In genomic region chr1:221839794-221840395, GRCh38 we compare ENCODE assay signal across 8 cellular contexts.
A peak's percentile ranks its signal among the peaks of the same experiment; 100 is the strongest.
DNase-seq lines count a peak whose midpoint lies in the region; ATAC-seq and TF ChIP-seq lines count a peak whose summit lies in the region.

No MANE protein-coding gene starts in this region.

- H3K4me3 Mint-ChIP-seq in GM23338 = no peak overlapping the region

- H3K9me3 ChIP-seq in skeletal muscle satellite cell (replicated peaks; ENCODE audit: low read length) = no peaks in the 10 kb centered on the region
- H3K9me3 ChIP-seq in WERI-Rb-1 (ENCODE audit: severe bottlenecking) = no peaks in the 10 kb centered on the region

- H3K4me1 ChIP-seq in skeletal muscle satellite cell (ENCODE audit: control insufficient read depth, insufficient read depth, low read length) (peaks cover 32% of the 10 kb centered on the region), GM23338 (ENCODE audit: insufficient read depth) (no peaks in the 10 kb centered on the region)

- H3K27me3 Mint-ChIP-seq in GM23338 (ENCODE audit: insufficient read depth, low read depth, poor library complexity) = peaks cover 3% of the 10 kb centered on the region

- H3K4me2 ChIP-seq in skeletal muscle satellite cell (ENCODE audit: low read length) = peak overlapping the region; percentile 39
- no peak overlapping the region for H3K4me2 ChIP-seq in GM23338

- no peaks in the 10 kb centered on the region for H3K36me3 Mint-ChIP-seq in GM23338 (ENCODE audit: low read depth)

- H3K4me1 Mint-ChIP-seq in GM23338 = peaks cover 5% of the 10 kb centered on the region; the same call in 2 of the 3 replicates

- no peaks in the 10 kb centered on the region for H3K9me2 ChIP-seq in GM23338 (ENCODE audit: insufficient read depth)

- TF ChIP-seq CTCF in epithelial cell of esophagus (IDR thresholded peaks at IDR 0.05; ENCODE audit: insufficient read depth, low read depth, low read length, missing control alignments) (no peak), WERI-Rb-1 (IDR thresholded peaks at IDR 0.05; ENCODE audit: low read depth, low read length) (no peak), GM23338 (conservative IDR thresholded peaks at IDR 0.05; ENCODE audit: low read depth in 2 of 2) (no peak)

- H3K36me3 ChIP-seq in skeletal muscle satellite cell (ENCODE audit: insufficient read depth, low read length) (no peaks in the 10 kb centered on the region), WERI-Rb-1 (no peaks in the 10 kb centered on the region), GM23338 (ENCODE audit: insufficient read depth) (no peaks in the 10 kb centered on the region)

- no peaks in the 10 kb centered on the region for H3K9me3 Mint-ChIP-seq in GM23338

- H3K4me3 ChIP-seq in epithelial cell of esophagus (ENCODE audit: low read length) (no peak overlapping the region), skeletal muscle satellite cell (ENCODE audit: low read length) (peak overlapping the region; percentile 14), WERI-Rb-1 (ENCODE audit: low read depth, low read length) (no peak overlapping the region), GM23338 (no peak overlapping the region)

- H4K20me1 ChIP-seq in GM23338 (replicated peaks; ENCODE audit: insufficient read depth) = no peaks in the 10 kb centered on the region

- H3K27ac Mint-ChIP-seq in GM23338 = no peak overlapping the region

- no peak overlapping the region for H2AFZ ChIP-seq in GM23338

- no peaks in the 10 kb centered on the region for H3K79me2 ChIP-seq in GM23338 (replicated peaks; ENCODE audit: insufficient read depth)

- no peaks in the 10 kb centered on the region for H3K27me3 ChIP-seq in skeletal muscle satellite cell (ENCODE audit: control insufficient read depth, insufficient read depth, low read length)
- H3K27me3 ChIP-seq in WERI-Rb-1 (ENCODE audit: insufficient read depth, low read depth, severe bottlenecking) = no peaks in the 10 kb centered on the region
- H3K27me3 ChIP-seq in GM23338 (ENCODE audit: insufficient read depth) = no peaks in the 10 kb centered on the region

- H3K27ac ChIP-seq in WERI-Rb-1 (no peak overlapping the region), GM23338 (ENCODE audit: low read depth) (no peak overlapping the region)

- no peaks in the 10 kb centered on the region for H3F3A ChIP-seq in GM23338 (replicated peaks; ENCODE audit: low read depth)

- H3K9ac ChIP-seq in skeletal muscle satellite cell (ENCODE audit: low read depth, low read length) = peak overlapping the region; percentile 77

- in situ Hi-C loops in ACHN (cut with HindIII; ENCODE audit: low pct_ligation_motif_present, low pct_unique_long_range_greater_than_20kb, low sequenced_read_pairs) = no loop called here

- ATAC-seq in GM19438 (IDR thresholded peaks at IDR 0.05; ENCODE audit: low read depth, unreplicated experiment) (peak; percentile 65), HG03520 (IDR thresholded peaks at IDR 0.05; ENCODE audit: unreplicated experiment) (peak; percentile 78), GM23338 (no peak)

- DNase-seq in ACHN (peak; percentile 24), epithelial cell of esophagus (ENCODE audit: low read depth) (peak; percentile 100), WERI-Rb-1 (no peak), GM23338 (ENCODE audit: low spot score) (no peak)
- peak; percentile 46 to 60 for DNase-seq in activated CD4-positive, alpha-beta T cell treated with anti-CD3 and anti-CD28 coated beads, Interleukin-2, amount 50 U/mL, for 4 hours

TF ChIP-seq in GM23338, 12 proteins besides CTCF, POLR2A, EP300 and RAD21 (continues in another document):
- no peak for TF ChIP-seq JUNB (IDR thresholded peaks at IDR 0.05; ENCODE audit: unreplicated experiment)
- TF ChIP-seq EZH2 (IDR thresholded peaks at IDR 0.05; ENCODE audit: low read depth, unreplicated experiment) = no peak
- no peak for TF ChIP-seq STAT1 (IDR thresholded peaks at IDR 0.05; ENCODE audit: unreplicated experiment)
- no peak for TF ChIP-seq ZNF331 (CRISPR knock-in tag; IDR thresholded peaks at IDR 0.05; ENCODE audit: low read depth)
- TF ChIP-seq POLR2AphosphoS5 (IDR thresholded peaks at IDR 0.05; ENCODE audit: low read depth) = no peak
- no peak for TF ChIP-seq ZNF114 (CRISPR knock-in tag; IDR thresholded peaks at IDR 0.05)
- no peak for TF ChIP-seq CREB1 (CRISPR knock-in tag; IDR thresholded peaks at IDR 0.05; ENCODE audit: low read depth)
- TF ChIP-seq EZH2phosphoT487 (IDR thresholded peaks at IDR 0.05; ENCODE audit: unreplicated experiment) = no peak
- no peak for TF ChIP-seq ZNF462 (CRISPR knock-in tag; IDR thresholded peaks at IDR 0.05)
- TF ChIP-seq NANOG (IDR thresholded peaks at IDR 0.05; ENCODE audit: borderline replicate concordance) = no peak

Comparison
In these comparisons a context has a peak if more than half of its experiments do, and no peak if none do; other contexts are left out.
1. DNase-seq: peak in ACHN (single experiment), activated CD4-positive, alpha-beta T cell treated with anti-CD3 and anti-CD28 coated beads, Interleukin-2, amount 50 U/mL, for 4 hours (2 of 2) and epithelial cell of esophagus (single experiment); none in WERI-Rb-1 (single experiment) and GM23338 (single experiment).